ENCODE assay signal across 35 cellular contexts in the genomic region with DNA sequence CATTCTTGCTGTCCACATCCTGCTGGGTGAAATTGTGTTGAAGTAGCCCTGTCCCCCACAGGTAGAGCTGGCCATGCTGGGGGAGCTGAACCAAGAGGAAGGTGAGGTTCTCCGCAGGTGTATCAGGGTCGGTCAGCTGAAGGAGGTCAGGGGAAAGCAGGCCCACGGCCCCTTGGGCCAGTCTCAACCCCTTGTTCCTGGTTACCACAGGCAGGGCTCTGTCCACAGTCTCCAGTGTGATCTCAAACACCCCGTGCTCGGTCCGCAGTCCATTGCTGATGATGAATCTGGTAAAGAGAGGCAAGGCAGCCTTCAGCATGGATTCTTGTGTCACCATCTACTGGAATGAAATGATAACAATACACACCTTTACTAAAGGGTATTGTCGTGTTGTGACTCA. TPM values are rescaled to one million over a fixed set of nuclear protein-coding genes. Genes with fewer than 3 reads are reported as not detected.
"Had no signal": no experiment of that assay in that cellular context is flagged by ENCODE, and none has a peak within 500 bp of the region (broad histone marks: within the 10 kb centered on the region; RNA-seq: fewer than 3 reads in every experiment).

No MANE protein-coding gene starts in this region.

- H3K9me3 ChIP-seq: colonic mucosa, esophagus squamous epithelium, gastrocnemius medialis, heart right ventricle, left lung, lower lobe of right lung, mucosa of descending colon had no signal

- H3K4me1 ChIP-seq: colonic mucosa, esophagus squamous epithelium, left lung, lower lobe of right lung had no signal

- H3K9me3 Mint-ChIP-seq: dendritic cell treated with granulocyte-macrophage colony-stimulating factor and Interleukin-4, amounts not matched to agents 40 ng/mL and 50 ng/mL, for 4 days; effector memory CD8-positive, alpha-beta T cell; endodermal cell; memory B cell; mesothelial cell of epicardium had no signal

- FAIRE-seq: endometrium had no signal

- H3K27me3 ChIP-seq: colonic mucosa, esophagus squamous epithelium, gastrocnemius medialis, heart right ventricle, left lung had no signal

- H3K36me3 ChIP-seq: colonic mucosa, esophagus squamous epithelium, gastrocnemius medialis, heart right ventricle, left lung, lower lobe of right lung had no signal

- H3K4me3 ChIP-seq: colonic mucosa, esophagus squamous epithelium, gastrocnemius medialis, heart right ventricle, left lung, lower lobe of right lung, mucosa of descending colon had no signal

- H3K27ac ChIP-seq: colonic mucosa, epithelial cell of prostate, esophagus squamous epithelium, gastrocnemius medialis, heart right ventricle, left lung, lower lobe of right lung had no signal

- H3K36me3 Mint-ChIP-seq: immature natural killer cell, memory B cell had no signal

- H3K27me3 Mint-ChIP-seq: dendritic cell treated with granulocyte-macrophage colony-stimulating factor and Interleukin-4, amounts not matched to agents 40 ng/mL and 50 ng/mL, for 4 days had no signal

- H3K4me3 Mint-ChIP-seq: dendritic cell treated with granulocyte-macrophage colony-stimulating factor and Interleukin-4, amounts not matched to agents 40 ng/mL and 50 ng/mL, for 4 days; effector memory CD8-positive, alpha-beta T cell; endodermal cell; immature natural killer cell; memory B cell; mesothelial cell of epicardium had no signal

- DNase-seq: colonic mucosa; cortex of kidney; effector CD8-positive, alpha-beta T cell; effector memory CD8-positive, alpha-beta T cell; endodermal cell; erythroblast; esophagus squamous epithelium; foreskin fibroblast; foreskin melanocyte; gastrocnemius medialis; glutamatergic neuron; head of caudate nucleus; heart right ventricle; hippocampal formation; immature natural killer cell; islet precursor cell; left cardiac atrium; left lung; left ventricle myocardium superior; lower lobe of right lung; mucosa of descending colon had no signal

- ATAC-seq: effector memory CD8-positive, alpha-beta T cell; esophagus mucosa; gastrocnemius medialis; heart right ventricle; left cardiac atrium; left lung; left ventricle myocardium superior; lower lobe of right lung; mucosa of descending colon had no signal

- H3K4me1 Mint-ChIP-seq: endodermal cell, immature natural killer cell, memory B cell, mesothelial cell of epicardium had no signal

- H3K27ac Mint-ChIP-seq: dendritic cell treated with granulocyte-macrophage colony-stimulating factor and Interleukin-4, amounts not matched to agents 40 ng/mL and 50 ng/mL, for 4 days; effector memory CD8-positive, alpha-beta T cell; endodermal cell; immature natural killer cell; memory B cell; mesothelial cell of epicardium had no signal

RNA-seq across cellular contexts. Expression of a gene that starts 53.4 kb away (rescaled TPM):
- total RNA-seq: chondrocyte, colonic mucosa, dermis microvascular lymphatic vessel endothelial cell, esophagus mucosa, esophagus squamous epithelium, gastrocnemius medialis, glomerular endothelial cell, kidney epithelial cell, left cardiac atrium, left lung, left ventricle myocardium superior, lower leg skin, lower lobe of right lung, lung microvascular endothelial cell, mesenteric fat pad, myocyte had no signal
- polyA plus RNA-seq: heart right ventricle, immature natural killer cell had no signal
